In genomic region chr20:57398231-57398821, GRCh38 we compare ENCODE assay signal across 8 cellular contexts. TPM values are rescaled to one million over a fixed set of nuclear protein-coding genes. Genes with fewer than 3 reads are reported as not detected.
A peak's percentile ranks its signal among the peaks of the same experiment; 100 is the strongest.
DNase-seq lines count a peak whose midpoint lies in the region; ATAC-seq and TF ChIP-seq lines count a peak whose summit lies in the region.

No MANE protein-coding gene starts in this region.

- BruUV-seq in Caco-2 (replicated peaks; lab: Mats Ljungman, UMichigan), result no TSS peak

- H3K36me3 ChIP-seq in Caco-2 (ENCODE audit: control insufficient read depth, insufficient read depth, low read length), result peaks cover 18% of the 10 kb centered on the region

- H3K4me3 ChIP-seq in Caco-2 (ENCODE audit: low read depth, low read length), result no peak overlapping the region

- no peak for TF ChIP-seq CTCF in GM10248 (IDR thresholded peaks at IDR 0.05; ENCODE audit: control extremely low read depth, extremely low read depth, low read depth, missing control alignments)
- TF ChIP-seq CTCF in Caco-2 (IDR thresholded peaks at IDR 0.05; ENCODE audit: insufficient read depth in 1 of 2, low read depth in 1 of 2, low read length in 1 of 2, severe bottlenecking in 1 of 2, unreplicated experiment in 1 of 2), result no peak

- CTCF ChIA-PET in GM10248 (lab: Yijun Ruan, JAX), result interaction anchor here (0.9 to 3.4 kb wide), 14 partner anchors 8 to 100 kb away, joined by 3 to 13 read pairs (median 4); no protein-coding TSS in a partner anchor
- CTCF ChIA-PET in Caco-2 (lab: Charles Lee), result no interaction called here

- H3K9me3 Mint-ChIP-seq in activated T-cell treated with anti-CD3 and anti-CD28 coated beads, Interleukin-2, amount 50 U/mL, for 24 hours, result no peaks in the 10 kb centered on the region
- no peaks in the 10 kb centered on the region for H3K9me3 Mint-ChIP-seq in Caco-2 (ENCODE audit: unreplicated experiment)

- H3K4me1 ChIP-seq in Caco-2, result no peaks in the 10 kb centered on the region

- no peaks in the 10 kb centered on the region for H3K27me3 Mint-ChIP-seq in activated T-cell treated with anti-CD3 and anti-CD28 coated beads, Interleukin-2, amount 50 U/mL, for 24 hours
- H3K27me3 Mint-ChIP-seq in Caco-2 (ENCODE audit: insufficient read depth, unreplicated experiment), result no peaks in the 10 kb centered on the region

- POLR2A ChIA-PET in GM10248 (lab: Yijun Ruan, JAX) (interaction anchor here (0.5 to 2.7 kb wide), 10 partner anchors 9 to 86 kb away, joined by 3 to 15 read pairs (median 3); no protein-coding TSS in a partner anchor), Caco-2 (lab: Charles Lee) (no interaction called here)

- H3K36me3 Mint-ChIP-seq in activated T-cell treated with anti-CD3 and anti-CD28 coated beads, Interleukin-2, amount 50 U/mL, for 24 hours (ENCODE audit: low read depth), result peaks cover 98% of the 10 kb centered on the region
- H3K36me3 Mint-ChIP-seq in Caco-2 (ENCODE audit: insufficient read depth, unreplicated experiment), result peaks cover 24% of the 10 kb centered on the region

- DNase-seq in GM10248 (ENCODE audit: extremely low spot score) (peak; percentile 85), NCI-H1105 treated with DMSO at 0.1 percent for 48 hours (lab: John Stamatoyannopoulos, UW) (peak; percentile 79), left kidney (ENCODE audit: low read depth, low spot score) (peak; percentile 63), Caco-2 (no peak), SW 1271 (lab: John Stamatoyannopoulos, UW) (no peak)
- DNase-seq in activated T-cell treated with anti-CD3 and anti-CD28 coated beads, Interleukin-2, amount 50 U/mL, for 24 hours, result peak; percentile 88
- DNase-seq in stimulated activated CD8-positive, alpha-beta memory T cell treated with anti-CD3 and anti-CD28 coated beads, Interleukin-15, amount 100 ng/mL, for 1 hour (ENCODE audit: low read depth), result peak; percentile 76

- no peaks in the 10 kb centered on the region for H3K9me3 ChIP-seq in Caco-2

- peaks cover 97% of the 10 kb centered on the region for H3K4me1 Mint-ChIP-seq in activated T-cell treated with anti-CD3 and anti-CD28 coated beads, Interleukin-2, amount 50 U/mL, for 24 hours (ENCODE audit: low read depth)
- peaks cover 7% of the 10 kb centered on the region for H3K4me1 Mint-ChIP-seq in Caco-2 (ENCODE audit: low read depth, unreplicated experiment)

- peak overlapping the region; percentile 79 for H3K4me3 Mint-ChIP-seq in activated T-cell treated with anti-CD3 and anti-CD28 coated beads, Interleukin-2, amount 50 U/mL, for 24 hours
- no peak overlapping the region for H3K4me3 Mint-ChIP-seq in Caco-2 (ENCODE audit: unreplicated experiment)

- peak overlapping the region; percentile 93 for H3K27ac Mint-ChIP-seq in activated T-cell treated with anti-CD3 and anti-CD28 coated beads, Interleukin-2, amount 50 U/mL, for 24 hours
- no peak overlapping the region for H3K27ac Mint-ChIP-seq in Caco-2 (ENCODE audit: unreplicated experiment)

- intact Hi-C loops in Caco-2 (cut with micrococcal nuclease; ENCODE audit: unreplicated experiment), result no loop called here

- no peaks in the 10 kb centered on the region for H3K27me3 ChIP-seq in Caco-2 (replicated peaks; ENCODE audit: control insufficient read depth, insufficient read depth, low read length)

- ATAC-seq in GM21723 (IDR thresholded peaks at IDR 0.05; ENCODE audit: unreplicated experiment), result peak; percentile 60

RNA-seq across cellular contexts. Expression of gene RBM38, which starts 7.1 kb away (rescaled TPM):
- 34.4 and 39.2 TPM in 2 replicates for total RNA-seq in Caco-2 (2022)

RNA-seq across cellular contexts. Expression of gene RAE1, which starts 47.3 kb away (rescaled TPM):
- total RNA-seq in Caco-2 (2022), result 133 and 138 TPM in 2 replicates

Comparison
In these comparisons a context has a peak if more than half of its experiments do, and no peak if none do; other contexts are left out.
1. DNase-seq: peak in GM10248 (single experiment), NCI-H1105 treated with DMSO at 0.1 percent for 48 hours (single experiment), activated T-cell treated with anti-CD3 and anti-CD28 coated beads, Interleukin-2, amount 50 U/mL, for 24 hours (single experiment), left kidney (single experiment) and stimulated activated CD8-positive, alpha-beta memory T cell treated with anti-CD3 and anti-CD28 coated beads, Interleukin-15, amount 100 ng/mL, for 1 hour (single experiment); none in Caco-2 (0 of 2) and SW 1271 (0 of 2).